16 cellular contexts compared by ENCODE assay signal in the genomic region with DNA sequence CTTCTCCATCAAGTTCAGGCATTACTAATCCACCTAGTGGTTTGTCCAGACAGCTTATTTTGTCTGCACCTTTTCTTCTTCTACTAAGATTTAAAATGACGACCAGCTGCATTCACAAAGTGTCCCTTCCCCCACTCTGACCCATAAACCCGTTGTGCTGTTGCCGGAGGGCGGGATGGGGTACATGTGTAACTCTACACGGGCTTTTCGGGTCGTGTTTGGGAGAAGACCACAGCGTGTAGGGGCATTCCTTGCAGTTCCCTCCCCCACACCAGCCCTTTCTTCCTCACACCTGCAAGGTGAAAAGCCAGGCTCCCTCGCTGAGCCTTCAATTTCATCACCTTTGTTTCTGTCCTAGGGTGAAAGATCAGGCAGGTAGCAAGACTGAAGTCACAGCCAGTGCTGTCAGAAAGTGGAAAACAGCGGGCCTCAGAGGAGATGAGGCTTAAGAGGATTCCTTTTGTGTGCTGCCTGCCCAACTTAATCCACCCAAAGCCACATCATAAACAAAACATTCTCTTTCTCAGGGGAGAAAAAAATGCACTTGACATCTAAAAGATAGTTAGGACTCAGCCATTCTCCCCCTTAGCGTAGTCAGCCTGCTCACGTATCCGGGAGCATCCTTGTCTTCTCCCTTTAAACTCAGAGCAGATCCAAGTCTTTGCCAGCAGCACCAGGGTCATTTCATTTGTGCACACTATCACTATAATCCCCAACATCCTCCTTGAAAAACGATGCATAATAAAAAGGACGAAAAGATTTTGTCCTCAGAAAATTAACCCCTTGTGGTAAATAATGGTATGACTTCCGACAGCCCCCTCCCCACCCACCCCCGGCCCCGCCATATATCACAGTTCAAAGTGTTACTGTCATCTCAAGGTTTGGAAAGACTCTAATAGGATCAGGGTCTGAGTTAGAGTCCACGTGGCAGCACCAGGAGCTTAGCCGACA.
DNase-seq lines count a peak whose midpoint lies in the region; ATAC-seq lines count a peak whose summit lies in the region.
"Had no signal": no experiment of that assay in that cellular context is flagged by ENCODE, and none has a peak within 500 bp of the region (broad histone marks: within the 10 kb centered on the region; RNA-seq: fewer than 3 reads in every experiment).

No MANE protein-coding gene starts in this region.

- H3K4me1 ChIP-seq in neuronal stem cell (ENCODE audit: control insufficient read depth in 2 of 2, insufficient read depth in 1 of 2, low read depth in 1 of 2, low read length in 2 of 2), result peaks cover 0 to 9% of the 10 kb centered on the region in 2 donors
- H3K4me1 ChIP-seq: BLaER1 had no signal

- H2BK15ac ChIP-seq in neuronal stem cell (ENCODE audit: low read length), result no peak overlapping the region

- no peak overlapping the region for H3K14ac ChIP-seq in neuronal stem cell (ENCODE audit: low read length)

- H3K23ac ChIP-seq in neuronal stem cell (ENCODE audit: low read depth, low read length, poor library complexity), result no peak overlapping the region

- H2AK5ac ChIP-seq in neuronal stem cell (ENCODE audit: low read depth, low read length), result no peak overlapping the region

- no peaks in the 10 kb centered on the region for H3K27me3 ChIP-seq in neuronal stem cell (ENCODE audit: control insufficient read depth in 3 of 3, insufficient read depth in 3 of 3, low read depth in 1 of 3, low read length in 3 of 3)
- H3K27me3 ChIP-seq: BLaER1 had no signal

- H3K27ac ChIP-seq in neuronal stem cell (replicated peaks; ENCODE audit: low read length), result peak overlapping the region; percentile 26
- H3K27ac ChIP-seq: BLaER1 had no signal

- H4K8ac ChIP-seq in neuronal stem cell (ENCODE audit: low read depth, low read length), result no peak overlapping the region

- DNase-seq in D341Med (ENCODE audit: low spot score) (peak; percentile 69), NCI-H82 (lab: John Stamatoyannopoulos, UW) (peak; percentile 85), iPS DF 19.7 (ENCODE audit: low read depth, low spot score) (peak; percentile 28), neuronal stem cell (ENCODE audit: low spot score) (peak; percentile 9), activated gamma-delta T cell treated with Interleukin-2 at 50 U/mL for 16 hours (no peak), 8988T (no peak)
- no peak for DNase-seq in stimulated activated CD4-positive, alpha-beta T cell treated with anti-CD3 and anti-CD28 coated beads, Interleukin-2, amount 100 ng/mL, for 24 hours
- DNase-seq: CD8-positive, alpha-beta T cell; GF-D8; NCI-H187 treated with DMSO at 0.1 percent for 48 hours; NCI-H2171 treated with DMSO at 0.1 percent for 48 hours; NCI-H446 treated with DMSO at 0.1 percent for 48 hours; NCI-H774; SK-N-SH had no signal

- no CpG with 5 or more reads among the region's 20 CpGs for WGBS in neuronal stem cell (ENCODE audit: extremely low coverage in 2 of 2, insufficient read length in 2 of 2, insufficient replicate concordance in 1 of 2), 2 donors

- no peak overlapping the region for H2BK120ac ChIP-seq in neuronal stem cell (ENCODE audit: low read depth, low read length)

- H2BK12ac ChIP-seq in neuronal stem cell (ENCODE audit: low read length), result no peak overlapping the region

- no peak overlapping the region for H3K18ac ChIP-seq in neuronal stem cell (ENCODE audit: low read length)

- no peaks in the 10 kb centered on the region for H3K79me1 ChIP-seq in neuronal stem cell (ENCODE audit: low read depth, low read length)

- peak overlapping the region; percentile 24 for H2AFZ ChIP-seq in neuronal stem cell (ENCODE audit: low read length)

- no peaks in the 10 kb centered on the region for H3K36me3 ChIP-seq in neuronal stem cell (replicated peaks in 1 of 2; ENCODE audit: control insufficient read depth in 2 of 2, insufficient read depth in 2 of 2, low read length in 2 of 2)
- H3K36me3 ChIP-seq: BLaER1 had no signal

- peak overlapping the region; percentile 20 for H3K4me2 ChIP-seq in neuronal stem cell (ENCODE audit: insufficient read depth, low read length, poor library complexity, severe bottlenecking)
- H3K4me2 ChIP-seq: BLaER1, SK-N-SH had no signal

- H3K9me3 ChIP-seq in neuronal stem cell (replicated peaks in 1 of 2; ENCODE audit: control insufficient read depth in 2 of 2, insufficient read depth in 1 of 2, low read depth in 1 of 2, low read length in 2 of 2), result peaks cover 0 to 3% of the 10 kb centered on the region in 2 donors
- H3K9me3 ChIP-seq: BLaER1, SK-N-SH had no signal

- H3K9ac ChIP-seq in neuronal stem cell (ENCODE audit: low read depth, low read length, poor library complexity), result no peak overlapping the region
- H3K9ac ChIP-seq: BLaER1, SK-N-SH had no signal

- H2BK5ac ChIP-seq in neuronal stem cell (ENCODE audit: low read length), result no peak overlapping the region

- ATAC-seq in HG02642 (IDR thresholded peaks at IDR 0.05; ENCODE audit: poor library complexity, unreplicated experiment), result no peak
- ATAC-seq: CD8-positive, alpha-beta T cell had no signal

- no peak overlapping the region for H4K91ac ChIP-seq in neuronal stem cell (ENCODE audit: low read depth, low read length, poor library complexity)

- H3K4ac ChIP-seq in neuronal stem cell (ENCODE audit: low read length), result no peak overlapping the region

- H3K4me3 ChIP-seq in neuronal stem cell (ENCODE audit: low read length in 2 of 2), result no peak overlapping the region
- H3K4me3 ChIP-seq: BLaER1 had no signal

Comparison
In these comparisons a context has a peak if more than half of its experiments do, and no peak if none do; other contexts are left out.
1. DNase-seq: peak in D341Med (single experiment), NCI-H82 (single experiment), iPS DF 19.7 (single experiment) and neuronal stem cell (single experiment); none in activated gamma-delta T cell treated with Interleukin-2 at 50 U/mL for 16 hours (single experiment), 8988T (single experiment) and stimulated activated CD4-positive, alpha-beta T cell treated with anti-CD3 and anti-CD28 coated beads, Interleukin-2, amount 100 ng/mL, for 24 hours (0 of 2).